Comparison of ENCODE assay signal across 13 cellular contexts in the genomic region with DNA sequence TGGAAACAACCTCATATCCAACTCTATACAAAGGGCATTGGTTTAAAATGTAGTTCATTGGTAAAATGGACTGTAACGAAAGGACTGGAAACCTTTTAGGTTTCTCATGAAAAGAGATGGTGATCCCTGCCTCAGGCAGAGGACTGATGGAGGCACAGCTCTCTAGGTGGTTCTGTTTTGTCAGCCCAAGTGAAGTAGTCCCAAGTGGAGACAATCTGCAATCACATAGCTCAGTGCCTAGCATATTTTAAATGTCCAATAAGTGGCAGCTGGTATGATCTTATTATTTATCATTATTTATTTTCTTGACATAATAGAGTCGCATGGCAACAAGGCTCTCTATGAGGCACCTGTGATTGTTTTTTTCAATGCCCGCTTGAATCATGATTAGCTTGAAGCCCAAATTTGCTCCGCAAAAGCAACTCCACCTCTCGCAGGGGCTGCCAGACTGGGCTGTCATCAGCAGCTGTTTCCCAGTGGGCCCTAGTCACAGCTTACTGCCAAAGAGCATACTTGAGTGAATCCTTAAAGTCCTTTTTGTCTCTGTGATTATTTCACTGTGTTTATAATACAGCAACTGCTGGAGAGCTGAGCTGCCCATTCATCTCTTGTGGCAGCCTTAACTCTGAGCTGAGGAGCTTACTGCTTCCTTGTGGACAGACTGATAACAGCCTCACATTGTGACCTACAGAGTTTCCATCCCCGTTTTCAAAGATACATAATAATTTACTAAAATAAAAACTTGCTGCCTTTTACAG. TPM values are rescaled to one million over a fixed set of nuclear protein-coding genes. Genes with fewer than 3 reads are reported as not detected.
DNase-seq lines count a peak whose midpoint lies in the region; ATAC-seq and TF ChIP-seq lines count a peak whose summit lies in the region.
"Had no signal": no experiment of that assay in that cellular context is flagged by ENCODE, and none has a peak within 500 bp of the region (broad histone marks: within the 10 kb centered on the region; RNA-seq: fewer than 3 reads in every experiment).

No MANE protein-coding gene starts in this region.

- H2BK20ac ChIP-seq in IMR-90 (ENCODE audit: low read depth, low read length), result no peak overlapping the region

- no peaks in the 10 kb centered on the region for H3K9me1 ChIP-seq in IMR-90 (ENCODE audit: insufficient read depth, low read length)

- DNase-seq in IMR-90, result peak; percentile 72
- DNase-seq in RKO (ENCODE audit: low spot score), result peak; percentile 3
- DNase-seq in fibroblast of the aortic adventitia (ENCODE audit: low read depth), result peak; percentile 19
- no peak for DNase-seq in NCI-H187 treated with DMSO at 0.1 percent for 48 hours (lab: John Stamatoyannopoulos, UW)
- DNase-seq in NCI-H2171 treated with DMSO at 0.1 percent for 48 hours (lab: John Stamatoyannopoulos, UW), result no peak
- DNase-seq: activated CD4-positive, alpha-beta T cell treated with anti-CD3 and anti-CD28 coated beads, Interleukin-2, amount 50 U/mL, for 4 hours; NCI-H446 treated with DMSO at 0.1 percent for 48 hours; SW 1271; trophoblast cell had no signal

- H3K56ac ChIP-seq in IMR-90 (ENCODE audit: extremely low read depth, insufficient read depth, low read length), result no peak overlapping the region

- no peak overlapping the region for H4K8ac ChIP-seq in IMR-90 (ENCODE audit: low read depth in 2 of 2, low read length in 2 of 2)

- H2BK5ac ChIP-seq in IMR-90 (ENCODE audit: low read depth, low read length, poor library complexity, severe bottlenecking), result no peak overlapping the region

- no peak overlapping the region for H4K91ac ChIP-seq in IMR-90 (ENCODE audit: insufficient read depth, low read depth, low read length)

- no CpG with 5 or more reads among the region's 6 CpGs for WGBS in IMR-90 (ENCODE audit: extremely low coverage in 2 of 2, insufficient read length in 1 of 2), 2 experiments

- H2BK15ac ChIP-seq in IMR-90 (ENCODE audit: low read depth, low read length), result no peak overlapping the region

- no peak overlapping the region for H2AFZ ChIP-seq in IMR-90 (replicated peaks; ENCODE audit: low read length, poor library complexity)

- H3K9ac ChIP-seq in IMR-90 (ENCODE audit: low read depth, low read length), result no peak overlapping the region
- peak overlapping the region; percentile 50 for H3K9ac ChIP-seq in skeletal muscle satellite cell (ENCODE audit: low read depth, low read length)

- CTCF ChIA-PET in IMR-90 (lab: Yijun Ruan, JAX), result interaction anchor here (0.5 to 1.2 kb wide), 3 partner anchors 27 to 121 kb away, joined by 3 to 5 read pairs (median 3); no protein-coding TSS in a partner anchor

- H3K4me1 ChIP-seq in IMR-90 (ENCODE audit: control insufficient read depth, insufficient read depth, low read length), result no peaks in the 10 kb centered on the region
- H3K4me1 ChIP-seq in skeletal muscle satellite cell (ENCODE audit: control insufficient read depth, insufficient read depth, low read length), result peaks cover 32% of the 10 kb centered on the region

- no peak overlapping the region for H3K4me3 ChIP-seq in IMR-90 (ENCODE audit: insufficient read depth, low read depth, low read length)
- H3K4me3 ChIP-seq in fibroblast of the aortic adventitia (ENCODE audit: low read depth, low read length), result no peak overlapping the region
- no peak overlapping the region for H3K4me3 ChIP-seq in skeletal muscle satellite cell (ENCODE audit: low read length)

- TF ChIP-seq CTCF in IMR-90 (conservative IDR thresholded peaks at IDR 0.05; ENCODE audit: low read depth, low read length) (peak; percentile 42), fibroblast of the aortic adventitia (IDR thresholded peaks at IDR 0.05; ENCODE audit: insufficient read depth, low read length) (peak; percentile 23)

- H3K14ac ChIP-seq in IMR-90 (replicated peaks; ENCODE audit: low read depth, low read length), result no peak overlapping the region

- intact Hi-C loops in IMR-90 (cut with micrococcal nuclease), result loop anchor here (5.0 kb wide), 2 partner anchors 104 to 124 kb away; no protein-coding TSS in a partner anchor

- POLR2A ChIA-PET in IMR-90 (lab: Charles Lee; ENCODE audit: unreplicated experiment), result interaction anchor here (0.7 kb wide), 1 partner anchor 63 kb away, joined by 4 read pairs; no protein-coding TSS in a partner anchor

- BruUV-seq in IMR-90 (replicated peaks; lab: Mats Ljungman, UMichigan), result no TSS peak

- H3K23ac ChIP-seq in IMR-90 (ENCODE audit: low read depth, low read length), result no peak overlapping the region

- no peak overlapping the region for H3K18ac ChIP-seq in IMR-90 (ENCODE audit: low read depth, low read length)

- no peaks in the 10 kb centered on the region for H4K20me1 ChIP-seq in IMR-90 (ENCODE audit: insufficient read depth, low read length)

- no peak overlapping the region for H2AK5ac ChIP-seq in IMR-90 (ENCODE audit: low read depth, low read length)

- H3K36me3 ChIP-seq in IMR-90 (ENCODE audit: control insufficient read depth, insufficient read depth, low read length) (no peaks in the 10 kb centered on the region), skeletal muscle satellite cell (ENCODE audit: insufficient read depth, low read length) (no peaks in the 10 kb centered on the region)
- H3K36me3 ChIP-seq: neutrophil had no signal

- no peak overlapping the region for H4K5ac ChIP-seq in IMR-90 (ENCODE audit: low read depth, low read length)

- ATAC-seq in IMR-90 (ENCODE audit: low read depth), result peak; percentile 85
- ATAC-seq in HG03354 (IDR thresholded peaks at IDR 0.05; ENCODE audit: poor library complexity, severe bottlenecking, unreplicated experiment), result no peak

- H3K27me3 ChIP-seq in IMR-90 (ENCODE audit: control insufficient read depth, insufficient read depth, low read length) (no peaks in the 10 kb centered on the region), skeletal muscle satellite cell (ENCODE audit: control insufficient read depth, insufficient read depth, low read length) (no peaks in the 10 kb centered on the region)
- H3K27me3 ChIP-seq: neutrophil had no signal

- in situ Hi-C loops in IMR-90 (cut with MboI; ENCODE audit: low sequenced_read_pairs), result no loop called here

- no peak overlapping the region for H3K27ac ChIP-seq in IMR-90 (ENCODE audit: insufficient read depth, low read length)
- H3K27ac ChIP-seq: neutrophil had no signal

- H3K4ac ChIP-seq in IMR-90 (ENCODE audit: low read depth, low read length), result no peak overlapping the region

- no peaks in the 10 kb centered on the region for H3K79me1 ChIP-seq in IMR-90 (ENCODE audit: low read depth in 1 of 2, low read length in 2 of 2)

- no peak for TF ChIP-seq POLR2A in IMR-90 (IDR thresholded peaks at IDR 0.05; ENCODE audit: low read depth, low read length)

- no peak overlapping the region for H2AK9ac ChIP-seq in IMR-90 (replicated peaks; ENCODE audit: low read depth, low read length, poor library complexity)

- peak overlapping the region; percentile 47; the same call in 1 of the 2 replicates for H3K4me2 ChIP-seq in IMR-90 (ENCODE audit: low read depth, low read length)
- peak overlapping the region; percentile 6 for H3K4me2 ChIP-seq in skeletal muscle satellite cell (ENCODE audit: low read length)

- peak; percentile 60 for TF ChIP-seq RAD21 in IMR-90 (IDR thresholded peaks at IDR 0.05; ENCODE audit: low read length)

- dilution Hi-C loops in IMR-90 (cut with HindIII; ENCODE audit: low sequenced_read_pairs, unreplicated experiment), result no loop called here

- 0 out of 2 replicates have a peak overlapping the region, but pooled peaks have one; percentile 3 for H2BK120ac ChIP-seq in IMR-90 (ENCODE audit: low read depth, low read length)

- H3K9me3 ChIP-seq in IMR-90 (ENCODE audit: control insufficient read depth, insufficient read depth, low read length) (no peaks in the 10 kb centered on the region), skeletal muscle satellite cell (replicated peaks; ENCODE audit: low read length) (no peaks in the 10 kb centered on the region)
- H3K9me3 ChIP-seq: neutrophil had no signal

TF ChIP-seq in IMR-90, 13 proteins besides CTCF, POLR2A, EP300 and RAD21:
- TF ChIP-seq FOS (IDR thresholded peaks at IDR 0.05; ENCODE audit: low read depth, low read length), result no peak
- peak; percentile 55 for TF ChIP-seq SMC3 (IDR thresholded peaks at IDR 0.05; ENCODE audit: low read depth, low read length)

RNA-seq across cellular contexts. Expression of a gene that starts 19.7 kb away (rescaled TPM):
- total RNA-seq in IMR-90 (2012; rRNA removed), result 38.9 and 39.4 TPM in 2 replicates
- polyA plus RNA-seq in IMR-90 (2012; rRNA removed), result 10.5 and 10.9 TPM in 2 replicates
- 1.9 and 7.1 TPM in 2 replicates for polyA plus RNA-seq in IMR-90 (2012; cell fraction: cytosol; rRNA removed)
- 1.6 and 10.0 TPM in 2 replicates for polyA plus RNA-seq in IMR-90 (2012; cell fraction: nucleus; rRNA removed; ENCODE audit: low replicate concordance)
- 5.6 and 7.4 TPM in 2 replicates for total RNA-seq in fibroblast of the aortic adventitia (ENCODE audit: low replicate concordance)
- total RNA-seq in skeletal muscle satellite cell (2012; rRNA removed), result 6.1 and 7.4 TPM in 2 replicates
- total RNA-seq: G401 had no signal

Comparison
In these comparisons a context has a peak if more than half of its experiments do, and no peak if none do; other contexts are left out.
1. DNase-seq: peak in IMR-90 (single experiment), RKO (single experiment) and fibroblast of the aortic adventitia (single experiment); none in NCI-H187 treated with DMSO at 0.1 percent for 48 hours (single experiment) and NCI-H2171 treated with DMSO at 0.1 percent for 48 hours (single experiment).